Comparison of ENCODE assay signal across 8 cellular contexts in the genomic region with DNA sequence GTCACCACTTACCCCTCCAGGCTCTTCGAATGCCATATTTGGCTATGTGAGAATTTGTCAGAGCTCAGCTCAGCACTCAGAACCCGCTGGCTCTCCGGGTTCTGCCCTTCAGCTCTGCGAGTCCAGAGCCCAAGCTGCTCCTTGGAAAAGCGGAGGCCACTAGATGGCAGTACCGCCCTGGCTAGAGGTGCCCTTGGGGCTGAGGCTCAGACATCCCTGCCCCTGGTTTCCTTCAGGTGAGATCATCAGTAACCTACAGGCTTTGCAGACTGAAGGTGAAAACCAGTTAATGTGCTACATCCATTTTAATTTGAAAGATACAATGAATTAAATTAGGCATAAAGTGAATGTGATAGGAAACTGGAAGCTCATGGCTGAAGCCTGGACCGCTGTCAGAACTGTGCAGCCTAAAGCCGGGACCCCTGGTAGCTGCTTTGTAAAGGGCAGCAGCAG.
DNase-seq lines count a peak whose midpoint lies in the region; ATAC-seq and TF ChIP-seq lines count a peak whose summit lies in the region.

No MANE protein-coding gene starts in this region.

- H3K4me1 Mint-ChIP-seq in endothelial cell (ENCODE audit: unreplicated experiment), result no peaks in the 10 kb centered on the region
- H3K4me1 Mint-ChIP-seq in stimulated activated effector memory CD8-positive, alpha-beta T cell treated with anti-CD3 and anti-CD28 coated beads, Interleukin-12 subunit alpha, Interleukin-12 subunit beta, amount 100 ng/mL, for 72 hours, result no peaks in the 10 kb centered on the region

- peaks cover 7% of the 10 kb centered on the region for H3K36me3 Mint-ChIP-seq in endothelial cell (ENCODE audit: low read depth, unreplicated experiment)
- H3K36me3 Mint-ChIP-seq in stimulated activated effector memory CD8-positive, alpha-beta T cell treated with anti-CD3 and anti-CD28 coated beads, Interleukin-12 subunit alpha, Interleukin-12 subunit beta, amount 100 ng/mL, for 72 hours, result peaks cover 11% of the 10 kb centered on the region

- H3K27ac Mint-ChIP-seq in endothelial cell (ENCODE audit: unreplicated experiment), result no peak overlapping the region
- no peak overlapping the region for H3K27ac Mint-ChIP-seq in stimulated activated effector memory CD8-positive, alpha-beta T cell treated with anti-CD3 and anti-CD28 coated beads, Interleukin-12 subunit alpha, Interleukin-12 subunit beta, amount 100 ng/mL, for 72 hours

- H3K9me3 Mint-ChIP-seq in endothelial cell (ENCODE audit: unreplicated experiment), result no peaks in the 10 kb centered on the region
- H3K9me3 Mint-ChIP-seq in stimulated activated effector memory CD8-positive, alpha-beta T cell treated with anti-CD3 and anti-CD28 coated beads, Interleukin-12 subunit alpha, Interleukin-12 subunit beta, amount 100 ng/mL, for 72 hours, result no peaks in the 10 kb centered on the region

- H3K27me3 Mint-ChIP-seq in endothelial cell (ENCODE audit: unreplicated experiment), result no peaks in the 10 kb centered on the region

- ATAC-seq in HG03045 (IDR thresholded peaks at IDR 0.05; ENCODE audit: unreplicated experiment) (peak; percentile 56), HG03460 (IDR thresholded peaks at IDR 0.05; ENCODE audit: unreplicated experiment) (no peak)
- ATAC-seq in stimulated activated effector memory CD8-positive, alpha-beta T cell treated with anti-CD3 and anti-CD28 coated beads, Interleukin-12 subunit alpha, Interleukin-12 subunit beta, amount 100 ng/mL, for 72 hours, result peak; percentile 90

- no peak overlapping the region for H3K4me3 Mint-ChIP-seq in endothelial cell (ENCODE audit: unreplicated experiment)
- no peak overlapping the region for H3K4me3 Mint-ChIP-seq in stimulated activated effector memory CD8-positive, alpha-beta T cell treated with anti-CD3 and anti-CD28 coated beads, Interleukin-12 subunit alpha, Interleukin-12 subunit beta, amount 100 ng/mL, for 72 hours

- TF ChIP-seq CTCF in endothelial cell (IDR thresholded peaks at IDR 0.05; ENCODE audit: unreplicated experiment), result peak; percentile 64

- DNase-seq in GDM1 (lab: John Stamatoyannopoulos, UW) (peak; percentile 17), NCI-H510A treated with DMSO at 0.1 percent for 48 hours (lab: John Stamatoyannopoulos, UW) (peak; percentile 72), endothelial cell (ENCODE audit: low spot score) (peak; percentile 86), middle frontal gyrus (ENCODE audit: extremely low spot score, low spot score) (peak; percentile 49)
- DNase-seq in activated CD8-positive, alpha-beta memory T cell treated with anti-CD3 and anti-CD28 coated beads for 24 hours, result peak; percentile 77
- peak; percentile 53 to 69 for DNase-seq in stimulated activated effector memory CD8-positive, alpha-beta T cell treated with anti-CD3 and anti-CD28 coated beads, Interleukin-12 subunit alpha, Interleukin-12 subunit beta, amount 100 ng/mL, for 72 hours (ENCODE audit: low spot score in 2 of 2)

Comparison
In these comparisons a context has a peak if more than half of its experiments do, and no peak if none do; other contexts are left out.
1. DNase-seq: peak in every context shown above with its lines; median percentile 86 in endothelial cell; 77 in activated CD8-positive, alpha-beta memory T cell treated with anti-CD3 and anti-CD28 coated beads for 24 hours; 72 in NCI-H510A treated with DMSO at 0.1 percent for 48 hours; 61 in stimulated activated effector memory CD8-positive, alpha-beta T cell treated with anti-CD3 and anti-CD28 coated beads, Interleukin-12 subunit alpha, Interleukin-12 subunit beta, amount 100 ng/mL, for 72 hours; 49 in middle frontal gyrus; 17 in GDM1.